Comparison of ENCODE assay signal across 1 cellular context in genomic region chr7:134315679-134316538, GRCh38.
TF ChIP-seq lines count a peak whose summit lies in the region.

No MANE protein-coding gene starts in this region.

TF ChIP-seq in K562, 482 proteins besides CTCF, POLR2A, EP300 and RAD21 (continued from another document):
- TF ChIP-seq USF2 (CRISPR knock-in tag; IDR thresholded peaks at IDR 0.05) (peak; percentile 69), U2AF1 (optimal IDR thresholded peaks at IDR 0.05; ENCODE audit: low read depth, low read length) (peak; percentile 24), DLX4 (CRISPR knock-in tag; IDR thresholded peaks at IDR 0.05) (no peak), RAD51 (IDR thresholded peaks at IDR 0.05; ENCODE audit: borderline replicate concordance, low read depth) (peak; percentile 75)
